ENCODE assay signal across 9 cellular contexts in the genomic region with DNA sequence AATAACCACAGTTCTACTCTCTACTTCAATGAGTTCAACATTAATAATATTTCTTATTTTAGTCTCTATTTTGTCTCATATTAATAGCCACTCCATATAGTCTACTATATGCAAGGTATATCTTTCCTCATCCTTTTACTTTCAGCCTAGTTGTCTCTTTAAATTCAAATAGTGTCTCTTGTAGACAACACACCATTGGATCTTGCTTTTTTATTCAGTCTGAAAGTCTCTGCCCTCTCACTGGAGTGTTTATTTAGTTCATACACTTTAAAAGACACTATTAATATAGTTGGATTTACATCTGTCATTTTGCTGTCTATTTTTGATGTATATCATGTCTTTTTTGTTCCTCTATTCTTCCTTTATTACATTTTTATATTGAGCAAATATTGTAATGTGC.
"Had no signal": no experiment of that assay in that cellular context is flagged by ENCODE, and none has a peak within 500 bp of the region (broad histone marks: within the 10 kb centered on the region; RNA-seq: fewer than 3 reads in every experiment).

No MANE protein-coding gene starts in this region.

- H3K4me3 ChIP-seq: GM23248, GM23338, HAP-1 had no signal

- H3K4me1 Mint-ChIP-seq: GM23338, H9 had no signal

- H3K9me3 Mint-ChIP-seq: GM23338, HFFc6 had no signal

- ATAC-seq: GM23338, HCT116 had no signal

- H3K27ac Mint-ChIP-seq: GM23338, H9, HFFc6 had no signal

- H3K9me3 ChIP-seq: HAP-1 had no signal

- H3K36me3 ChIP-seq: HAP-1 had no signal

- H3K27ac ChIP-seq: GM23248 had no signal

- H3K4me3 Mint-ChIP-seq: GM23338, H9, HFFc6 had no signal

- DNase-seq: GM23248, GOT3, H7, H9, HCEC 1CT, HFFc6 had no signal
